In the genomic region with DNA sequence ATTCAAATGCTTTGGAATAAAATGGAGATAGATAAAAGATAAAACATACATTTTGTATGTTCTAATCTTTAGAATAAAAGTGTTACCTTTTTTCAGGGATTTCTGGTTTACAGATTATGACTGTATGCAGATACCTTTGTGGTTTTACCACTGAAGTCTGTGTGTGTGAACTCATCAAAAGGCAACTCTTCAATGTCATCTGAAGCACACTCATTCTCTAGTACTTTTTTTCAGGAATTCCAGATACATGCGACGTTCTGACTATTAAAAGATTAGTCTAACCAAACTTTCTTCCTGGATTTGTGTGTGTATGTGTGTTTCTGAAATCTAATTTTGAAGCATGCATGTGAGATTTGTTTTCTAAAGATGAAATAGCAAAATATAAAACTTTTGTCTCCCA, we compare ENCODE assay signal across 17 cellular contexts.
A peak's percentile ranks its signal among the peaks of the same experiment; 100 is the strongest.
DNase-seq lines count a peak whose midpoint lies in the region; ATAC-seq, FAIRE-seq and TF ChIP-seq lines count a peak whose summit lies in the region.
"Had no signal": no experiment of that assay in that cellular context is flagged by ENCODE, and none has a peak within 500 bp of the region (broad histone marks: within the 10 kb centered on the region; RNA-seq: fewer than 3 reads in every experiment).

No MANE protein-coding gene starts in this region.

- H2AFZ ChIP-seq in GM23338, result no peak overlapping the region
- no peak overlapping the region for H2AFZ ChIP-seq in smooth muscle cell (ENCODE audit: low read depth)

- no peaks in the 10 kb centered on the region for H3K36me3 ChIP-seq in GM23338 (ENCODE audit: insufficient read depth)
- no peaks in the 10 kb centered on the region for H3K36me3 ChIP-seq in SJCRH30
- no peaks in the 10 kb centered on the region for H3K36me3 ChIP-seq in smooth muscle cell (ENCODE audit: low read depth)
- no peaks in the 10 kb centered on the region for H3K36me3 ChIP-seq in CD4-positive, alpha-beta memory T cell (ENCODE audit: insufficient read depth, low read length)
- no peaks in the 10 kb centered on the region for H3K36me3 ChIP-seq in kidney (ENCODE audit: control insufficient read depth in 1 of 2, insufficient read depth in 2 of 2, low read length in 2 of 2)
- H3K36me3 ChIP-seq: gastroesophageal sphincter, tibial nerve had no signal

- no peak for FAIRE-seq in kidney (lab: Jason Lieb, UNC)
- FAIRE-seq: GM12891 had no signal

- no peaks in the 10 kb centered on the region for H4K20me1 ChIP-seq in GM23338 (replicated peaks; ENCODE audit: insufficient read depth)
- no peaks in the 10 kb centered on the region for H4K20me1 ChIP-seq in smooth muscle cell (ENCODE audit: low read depth)

- H3K4me1 ChIP-seq in GM23338 (ENCODE audit: insufficient read depth), result peaks cover 29% of the 10 kb centered on the region
- H3K4me1 ChIP-seq in SJCRH30, result peaks cover 15% of the 10 kb centered on the region
- H3K4me1 ChIP-seq in smooth muscle cell (ENCODE audit: low read depth), result peaks cover 24% of the 10 kb centered on the region
- H3K4me1 ChIP-seq in CD4-positive, alpha-beta memory T cell (ENCODE audit: insufficient read depth, low read length), result no peaks in the 10 kb centered on the region
- no peaks in the 10 kb centered on the region for H3K4me1 ChIP-seq in kidney (ENCODE audit: control insufficient read depth in 1 of 2, insufficient read depth in 1 of 2, low read depth in 1 of 2, low read length in 2 of 2)

- H3F3A ChIP-seq in GM23338 (replicated peaks; ENCODE audit: low read depth) (no peaks in the 10 kb centered on the region), smooth muscle cell (ENCODE audit: low read depth) (no peaks in the 10 kb centered on the region)

- CTCF ChIA-PET in CD4-positive, alpha-beta memory T cell (lab: Charles Lee; ENCODE audit: partially characterized antibody), result no interaction called here

- H3K9me3 ChIP-seq in SJCRH30 (replicated peaks) (no peaks in the 10 kb centered on the region), smooth muscle cell (replicated peaks; ENCODE audit: low read depth) (no peaks in the 10 kb centered on the region), kidney (ENCODE audit: control insufficient read depth in 1 of 2, low read length in 2 of 2) (no peaks in the 10 kb centered on the region)
- no peaks in the 10 kb centered on the region for H3K9me3 ChIP-seq in CD4-positive, alpha-beta memory T cell (ENCODE audit: control insufficient read depth in 1 of 2, low read length in 2 of 2)
- H3K9me3 ChIP-seq: gastroesophageal sphincter, tibial nerve had no signal

- H3K27ac Mint-ChIP-seq in GM23338, result no peak overlapping the region
- H3K27ac Mint-ChIP-seq in CD4-positive, alpha-beta memory T cell, result no peak overlapping the region
- H3K27ac Mint-ChIP-seq: activated naive CD8-positive, alpha-beta T cell had no signal

- POLR2A ChIA-PET in CD4-positive, alpha-beta memory T cell (lab: Charles Lee; ENCODE audit: partially characterized antibody), result no interaction called here

- H3K9me2 ChIP-seq in GM23338 (ENCODE audit: insufficient read depth), result no peaks in the 10 kb centered on the region

- H3K4me1 Mint-ChIP-seq in GM23338, result peaks cover 29% of the 10 kb centered on the region
- peaks cover 0 to 12% (median 3%) of the 10 kb centered on the region in 4 donors for H3K4me1 Mint-ChIP-seq in CD4-positive, alpha-beta memory T cell

- H3K27ac ChIP-seq in GM23338 (ENCODE audit: low read depth), result 0 out of 2 replicates have a peak overlapping the region, but pooled peaks have one; percentile 77
- peak overlapping the region; percentile 74 for H3K27ac ChIP-seq in SJCRH30
- H3K27ac ChIP-seq in smooth muscle cell (ENCODE audit: low read depth), result no peak overlapping the region
- no peak overlapping the region for H3K27ac ChIP-seq in CD4-positive, alpha-beta memory T cell (ENCODE audit: low read depth, low read length)
- H3K27ac ChIP-seq in kidney (ENCODE audit: low read depth in 2 of 2, low read length in 2 of 2), result no peak overlapping the region
- H3K27ac ChIP-seq: gastroesophageal sphincter, tibial nerve, VCaP had no signal

- 11% methylated on average over 2 of the region's 2 CpGs for whole genome bisulfite sequencing in smooth muscle cell (ENCODE audit: low lambda C conversion rate)

- H3K9me3 Mint-ChIP-seq in GM23338, result no peaks in the 10 kb centered on the region
- peaks cover 0 to 8% (median 0%) of the 10 kb centered on the region in 8 donors for H3K9me3 Mint-ChIP-seq in CD4-positive, alpha-beta memory T cell

- H3K9ac ChIP-seq in smooth muscle cell (ENCODE audit: low read depth) (no peak overlapping the region), kidney (ENCODE audit: low read length in 2 of 2) (no peak overlapping the region)

- ATAC-seq in GM23338, result no peak
- ATAC-seq: HCT116 had no signal

- TF ChIP-seq CTCF in GM23338 (conservative IDR thresholded peaks at IDR 0.05; ENCODE audit: low read depth in 2 of 2) (no peak), foreskin fibroblast (IDR thresholded peaks at IDR 0.05; ENCODE audit: low read depth, low read length) (no peak), smooth muscle cell (IDR thresholded peaks at IDR 0.05; ENCODE audit: borderline replicate concordance, insufficient read depth, poor library complexity, severe bottlenecking) (no peak), kidney (IDR thresholded peaks at IDR 0.05; ENCODE audit: borderline replicate concordance, extremely low read depth, insufficient read depth) (no peak)

- H3K79me2 ChIP-seq in GM23338 (replicated peaks; ENCODE audit: insufficient read depth) (no peaks in the 10 kb centered on the region), smooth muscle cell (ENCODE audit: low read depth) (no peaks in the 10 kb centered on the region)

- peak overlapping the region; percentile 79 for H3K4me2 ChIP-seq in GM23338
- peak overlapping the region; percentile 87 for H3K4me2 ChIP-seq in smooth muscle cell

- no peak for DNase-seq in GM23338 (ENCODE audit: low spot score)
- DNase-seq in SJCRH30, result no peak
- DNase-seq in foreskin fibroblast, result peak in 1 of 2 donors; percentile 4
- no peak for DNase-seq in smooth muscle cell (lab: John Stamatoyannopoulos, UW; ENCODE audit: unreplicated experiment)
- DNase-seq in NCI-H1930 (lab: John Stamatoyannopoulos, UW), result no peak
- DNase-seq in CD4-positive, alpha-beta memory T cell, result no peak
- no peak for DNase-seq in stimulated activated CD8-positive, alpha-beta memory T cell treated with anti-CD3 and anti-CD28 coated beads, Interleukin-4, amount 100 ng/mL, for 48 hours
- no peak for DNase-seq in kidney
- DNase-seq: activated CD8-positive, alpha-beta memory T cell treated with anti-CD3 and anti-CD28 coated beads, Interleukin-2, amount 50 U/mL, for 4 hours; NCI-H1092 treated with DMSO at 0.1 percent for 48 hours; NCI-H774 had no signal

- intact Hi-C loops in CD4-positive, alpha-beta memory T cell (cut with micrococcal nuclease), result no loop called here
- intact Hi-C loops in kidney (cut with DNase I), result no loop called here

- H3K27me3 ChIP-seq in GM23338 (ENCODE audit: insufficient read depth) (peaks cover 5% of the 10 kb centered on the region), SJCRH30 (no peaks in the 10 kb centered on the region), smooth muscle cell (ENCODE audit: low read depth) (peaks cover 36% of the 10 kb centered on the region)
- H3K27me3 ChIP-seq in CD4-positive, alpha-beta memory T cell (ENCODE audit: insufficient read depth, low read length), result no peaks in the 10 kb centered on the region
- H3K27me3 ChIP-seq: gastroesophageal sphincter, tibial nerve had no signal

- H3K4me3 ChIP-seq in GM23338 (peak overlapping the region; percentile 69), SJCRH30 (peak overlapping the region; percentile 56), foreskin fibroblast (ENCODE audit: low read depth in 1 of 2, low read length in 2 of 2) (peak overlapping the region; percentile 65 to 77), smooth muscle cell (peak overlapping the region; percentile 55), kidney (ENCODE audit: low read length in 2 of 2) (peak overlapping the region in 1 of 2 donors; percentile 81)
- no peak overlapping the region for H3K4me3 ChIP-seq in CD4-positive, alpha-beta memory T cell (ENCODE audit: low read length in 2 of 2)

- no peaks in the 10 kb centered on the region; the same call in 2 of the 3 replicates for H3K36me3 Mint-ChIP-seq in GM23338 (ENCODE audit: low read depth)
- no peaks in the 10 kb centered on the region for H3K36me3 Mint-ChIP-seq in CD4-positive, alpha-beta memory T cell
- H3K36me3 Mint-ChIP-seq: activated naive CD8-positive, alpha-beta T cell had no signal

- H3K27me3 Mint-ChIP-seq in GM23338 (ENCODE audit: insufficient read depth, low read depth, poor library complexity), result peaks cover 9% of the 10 kb centered on the region
- H3K27me3 Mint-ChIP-seq in CD4-positive, alpha-beta memory T cell, result peaks cover 13% of the 10 kb centered on the region in 2 donors

- peak overlapping the region; percentile 90 for H3K4me3 Mint-ChIP-seq in GM23338
- H3K4me3 Mint-ChIP-seq in CD4-positive, alpha-beta memory T cell, result no peak overlapping the region
- H3K4me3 Mint-ChIP-seq: activated naive CD8-positive, alpha-beta T cell had no signal

TF ChIP-seq in GM23338, 12 proteins besides CTCF, POLR2A, EP300 and RAD21 (continues in another document):
- TF ChIP-seq EZH2phosphoT487 (IDR thresholded peaks at IDR 0.05; ENCODE audit: unreplicated experiment) (no peak), NANOG (IDR thresholded peaks at IDR 0.05; ENCODE audit: borderline replicate concordance) (no peak), ETS1 (IDR thresholded peaks at IDR 0.05) (no peak)

Comparison
In these comparisons a context has a peak if more than half of its experiments do, and no peak if none do; other contexts are left out.
1. H3K27ac ChIP-seq: peak in GM23338 (single experiment) and SJCRH30 (single experiment); none in smooth muscle cell (single experiment), CD4-positive, alpha-beta memory T cell (single experiment) and kidney (0 of 2).
2. H3K4me3 ChIP-seq: peak in GM23338 (single experiment), SJCRH30 (single experiment), foreskin fibroblast (2 of 2) and smooth muscle cell (single experiment); none in CD4-positive, alpha-beta memory T cell (0 of 2).